ENCODE assay signal across 9 cellular contexts in the genomic region with DNA sequence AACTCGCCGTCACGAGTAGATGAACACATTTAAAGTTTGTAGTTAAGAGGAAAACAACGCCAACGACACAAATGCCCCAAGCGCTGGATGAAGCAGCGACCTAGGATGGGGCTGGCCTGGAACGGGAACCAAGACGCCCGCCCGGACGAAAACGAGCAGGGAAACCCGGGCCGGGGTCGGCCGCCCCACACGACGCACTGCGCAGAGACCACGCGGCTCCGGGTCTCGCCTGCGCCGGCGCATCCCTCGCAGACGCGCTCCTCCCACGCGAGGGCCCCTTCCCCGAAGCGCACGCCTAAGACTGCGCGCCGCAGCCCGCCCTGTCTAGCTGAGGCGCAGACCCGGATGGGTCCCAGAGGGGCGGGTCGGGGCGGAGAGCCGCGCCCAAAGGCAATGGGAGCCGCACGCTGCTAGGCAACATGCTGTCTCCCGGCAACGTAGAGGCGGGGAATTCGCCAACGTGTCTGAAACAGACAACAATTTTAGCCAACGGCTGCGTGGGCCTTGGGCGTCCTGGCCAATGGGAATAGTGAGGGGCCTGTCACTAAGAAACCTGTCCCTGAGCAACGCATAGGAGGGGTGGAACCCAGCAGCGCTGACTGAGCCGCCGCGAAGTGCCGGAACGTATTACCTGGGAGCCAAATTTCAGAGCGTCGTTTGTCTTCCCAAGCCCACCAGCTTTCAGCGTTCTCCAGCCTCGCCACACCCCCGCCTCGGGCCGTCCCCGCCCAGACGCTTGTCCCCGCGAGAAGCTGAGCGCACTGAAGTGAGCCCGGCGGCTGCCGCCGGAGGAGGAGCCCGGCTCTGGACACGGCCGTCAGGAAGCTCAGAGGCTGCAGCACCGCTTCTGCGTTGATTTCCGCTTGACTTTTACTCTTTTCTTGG. TPM values are rescaled to one million over a fixed set of nuclear protein-coding genes. Genes with fewer than 3 reads are reported as not detected.
A peak's percentile ranks its signal among the peaks of the same experiment; 100 is the strongest.
DNase-seq lines count a peak whose midpoint lies in the region; ATAC-seq and TF ChIP-seq lines count a peak whose summit lies in the region.
"Had no signal": no experiment of that assay in that cellular context is flagged by ENCODE, and none has a peak within 500 bp of the region (broad histone marks: within the 10 kb centered on the region; RNA-seq: fewer than 3 reads in every experiment).

No MANE protein-coding gene starts in this region.

- H2AFZ ChIP-seq in OCI-LY7 (ENCODE audit: low read length) (peak overlapping the region; percentile 91), fibroblast of lung (ENCODE audit: low read length) (peak overlapping the region; percentile 85)

- peak overlapping the region; percentile 73 for H3K9ac ChIP-seq in fibroblast of lung (ENCODE audit: insufficient read depth, low read length)

- no peaks in the 10 kb centered on the region for H3K79me2 ChIP-seq in OCI-LY7 (ENCODE audit: insufficient read depth, low read depth, low read length)
- H3K79me2 ChIP-seq in fibroblast of lung (ENCODE audit: control insufficient read depth, insufficient read depth, low read length) = no peaks in the 10 kb centered on the region

- H3K4me2 ChIP-seq in OCI-LY7 (ENCODE audit: low read length) (peak overlapping the region; percentile 71), fibroblast of lung (ENCODE audit: extremely low read depth, insufficient read depth, low read length) (peak overlapping the region; percentile 71)

- H3K36me3 ChIP-seq in OCI-LY7 (ENCODE audit: insufficient read depth, low read length) (no peaks in the 10 kb centered on the region), fibroblast of lung (ENCODE audit: control insufficient read depth, insufficient read depth, low read length) (no peaks in the 10 kb centered on the region)

- peak overlapping the region; percentile 93 for H3K27ac Mint-ChIP-seq in activated T-helper 17 cell treated with anti-CD3 and anti-CD28 coated beads, Interleukin-2, amount 50 U/mL, for 72 hours
- H3K27ac Mint-ChIP-seq in naive B cell = peak overlapping the region; percentile 89 to 99 (median 94)

- H3K4me1 ChIP-seq in OCI-LY7 (ENCODE audit: insufficient read depth, low read length, poor library complexity, severe bottlenecking) (peaks cover 15% of the 10 kb centered on the region), fibroblast of lung (ENCODE audit: control insufficient read depth, extremely low read depth, insufficient read depth, low read length) (no peaks in the 10 kb centered on the region)

- H3K4me3 ChIP-seq in AG09309 (ENCODE audit: control insufficient read depth, low read depth, low read length) = peak overlapping the region; percentile 94
- H3K4me3 ChIP-seq in OCI-LY7 (ENCODE audit: low read depth, low read length, poor library complexity, severe bottlenecking) = peak overlapping the region; percentile 75
- peak overlapping the region; percentile 41 to 77 (median 57) for H3K4me3 ChIP-seq in fibroblast of lung (replicated peaks in 1 of 4; ENCODE audit: control extremely low read depth in 1 of 4, insufficient read depth in 1 of 4, low read depth in 3 of 4, low read length in 4 of 4)

- CTCF ChIA-PET in OCI-LY7 (lab: Charles Lee; ENCODE audit: unreplicated experiment) = no interaction called here

- H3K27me3 Mint-ChIP-seq in activated T-helper 17 cell treated with anti-CD3 and anti-CD28 coated beads, Interleukin-2, amount 50 U/mL, for 72 hours = no peaks in the 10 kb centered on the region
- peaks cover 0 to 21% (median 9%) of the 10 kb centered on the region in 3 donors for H3K27me3 Mint-ChIP-seq in naive B cell

- H3K27ac ChIP-seq in OCI-LY7 (ENCODE audit: low read depth, low read length, poor library complexity, severe bottlenecking) (peak overlapping the region; percentile 73), fibroblast of lung (ENCODE audit: insufficient read depth, low read length) (peak overlapping the region; percentile 69)
- H3K27ac ChIP-seq: HL-60 had no signal

- intact Hi-C loops in OCI-LY7 (cut with micrococcal nuclease; ENCODE audit: unreplicated experiment) = loop anchor here (5.0 kb wide), 1 partner anchor 86 kb away; no protein-coding TSS in a partner anchor

- H3K9me3 Mint-ChIP-seq in activated T-helper 17 cell treated with anti-CD3 and anti-CD28 coated beads, Interleukin-2, amount 50 U/mL, for 72 hours = peaks cover 12% of the 10 kb centered on the region
- peaks cover 4 to 54% (median 25%) of the 10 kb centered on the region in 7 donors for H3K9me3 Mint-ChIP-seq in naive B cell

- peak; percentile 90 for DNase-seq in AG09309 (ENCODE audit: low read depth)
- peak; percentile 98 for DNase-seq in OCI-LY7 (ENCODE audit: low spot score)
- DNase-seq in fibroblast of lung (ENCODE audit: low read depth in 2 of 2) = peak; percentile 98
- peak; percentile 94 for DNase-seq in naive B cell
- DNase-seq in stimulated activated CD8-positive, alpha-beta memory T cell treated with anti-CD3 and anti-CD28 coated beads, Interleukin-7, amount 100 ng/mL, for 4 hours (ENCODE audit: low read depth in 2 of 2) = peak; percentile 94 to 96

- no peaks in the 10 kb centered on the region for H3K27me3 ChIP-seq in fibroblast of lung (ENCODE audit: control insufficient read depth, insufficient read depth, low read length)

- H3K9me3 ChIP-seq in OCI-LY7 (ENCODE audit: low read length) (peaks cover 13% of the 10 kb centered on the region; the same call in 1 of the 2 replicates), fibroblast of lung (ENCODE audit: control insufficient read depth, insufficient read depth, low read depth, low read length) (no peaks in the 10 kb centered on the region)

- ATAC-seq in GM19023 (IDR thresholded peaks at IDR 0.05; ENCODE audit: unreplicated experiment) = peak; percentile 97
- peak; percentile 94 for ATAC-seq in HG03342 (IDR thresholded peaks at IDR 0.05; ENCODE audit: unreplicated experiment)
- peak; percentile 93 for ATAC-seq in activated T-helper 17 cell treated with anti-CD3 and anti-CD28 coated beads, Interleukin-2, amount 50 U/mL, for 72 hours (replicated peaks)
- peak; percentile 89 to 92 for ATAC-seq in naive B cell (ENCODE audit: low read depth in 2 of 2)

- TF ChIP-seq CTCF in AG09309 (IDR thresholded peaks at IDR 0.05; ENCODE audit: control insufficient read depth, insufficient read depth, low read depth, low read length, missing control alignments) = no peak
- TF ChIP-seq CTCF in OCI-LY7 (conservative IDR thresholded peaks at IDR 0.05; ENCODE audit: low read length) = no peak
- TF ChIP-seq CTCF in fibroblast of lung (conservative IDR thresholded peaks at IDR 0.05 in 1 of 2, IDR thresholded peaks at IDR 0.05 in 1 of 2; ENCODE audit: low read depth in 1 of 2, low read length in 2 of 2) = no peak

- H4K20me1 ChIP-seq in OCI-LY7 (ENCODE audit: insufficient read depth, low read length) (no peaks in the 10 kb centered on the region), fibroblast of lung (ENCODE audit: control insufficient read depth, extremely low read depth, insufficient read depth, low read length) (no peaks in the 10 kb centered on the region)

- no peaks in the 10 kb centered on the region for H3K36me3 Mint-ChIP-seq in activated T-helper 17 cell treated with anti-CD3 and anti-CD28 coated beads, Interleukin-2, amount 50 U/mL, for 72 hours (ENCODE audit: low read depth)
- H3K36me3 Mint-ChIP-seq in naive B cell = peaks cover 8 to 13% of the 10 kb centered on the region in 2 donors

- no peaks in the 10 kb centered on the region for H3K4me1 Mint-ChIP-seq in activated T-helper 17 cell treated with anti-CD3 and anti-CD28 coated beads, Interleukin-2, amount 50 U/mL, for 72 hours
- peaks cover 9 to 25% (median 21%) of the 10 kb centered on the region in 3 donors for H3K4me1 Mint-ChIP-seq in naive B cell

- H3K4me3 Mint-ChIP-seq in activated T-helper 17 cell treated with anti-CD3 and anti-CD28 coated beads, Interleukin-2, amount 50 U/mL, for 72 hours = peak overlapping the region; percentile 90
- peak overlapping the region; percentile 85 to 96 (median 94) for H3K4me3 Mint-ChIP-seq in naive B cell

- no TSS peak for BruUV-seq in OCI-LY7 (replicated peaks; lab: Mats Ljungman, UMichigan)

- POLR2A ChIA-PET in OCI-LY7 (lab: Charles Lee) = interaction anchor here (0.5 to 1.1 kb wide), 3 partner anchors 9 to 78 kb away, joined by 3 to 5 read pairs (median 3); a partner anchor contains a TSS

- no peaks in the 10 kb centered on the region for H3K9me2 ChIP-seq in OCI-LY7 (ENCODE audit: insufficient read depth, low read length)

RNA-seq across cellular contexts. Expression of a gene that starts 21.0 kb away (rescaled TPM):
- total RNA-seq in OCI-LY7 (2014; rRNA removed; shearing (Covaris generic)) = 25.4 and 38.2 TPM in 2 replicates
- 55.9 and 66.7 TPM in 2 replicates for total RNA-seq in OCI-LY7 (2022)
- 10 to 100 TPM; 41.5 to 59.9 TPM for total RNA-seq in activated T-helper 17 cell treated with anti-CD3 and anti-CD28 coated beads, Interleukin-2, amount 50 U/mL, for 72 hours
- total RNA-seq in fibroblast of lung = 21.6 and 28.2 TPM in 2 replicates
- 19.1 and 24.3 TPM in 2 replicates for polyA plus RNA-seq in fibroblast of lung
- polyA plus RNA-seq in fibroblast of lung (2012) = 17.4 and 19.4 TPM in 2 replicates
- 127 and 193 TPM in 2 replicates for polyA minus RNA-seq in fibroblast of lung (ENCODE audit: low replicate concordance)
- polyA plus RNA-seq in naive B cell (ENCODE audit: low read depth in 6 of 6) = 10 to 100 TPM; 15.3 to 27.8 (median 21.1) TPM

RNA-seq across cellular contexts. Expression of a gene that starts 47.7 kb away (rescaled TPM):
- 6.6 and 7.1 TPM in 2 replicates for total RNA-seq in OCI-LY7 (2014; rRNA removed; shearing (Covaris generic))
- total RNA-seq in OCI-LY7 (2022) (13.9 and 16.3 TPM in 2 replicates), fibroblast of lung (9.2 and 15.2 TPM in 2 replicates)
- total RNA-seq in activated T-helper 17 cell treated with anti-CD3 and anti-CD28 coated beads, Interleukin-2, amount 50 U/mL, for 72 hours = 1 to 10 TPM; 8.3 to 8.5 TPM
- polyA plus RNA-seq in fibroblast of lung (6.4 and 9.7 TPM in 2 replicates), naive B cell (ENCODE audit: low read depth in 6 of 6) (1 to 10 TPM in 5 of 6 donors, under 1 TPM in 1; 1.00 to 3.9 (median 2.1) TPM)
- polyA plus RNA-seq in fibroblast of lung (2012) = 3.4 and 5.0 TPM in 2 replicates
- polyA minus RNA-seq in fibroblast of lung (ENCODE audit: low replicate concordance) = 0.48 and 0.75 TPM in 2 replicates

Comparison
In these comparisons a context has a peak if more than half of its experiments do, and no peak if none do; other contexts are left out.
1. Peak in every context shown above with its lines: DNase-seq, ATAC-seq, H3K4me3 ChIP-seq and H3K27ac ChIP-seq.